Comparison of ENCODE assay signal across 7 cellular contexts in genomic region chr17:48351916-48352332, GRCh38.
DNase-seq lines count a peak whose midpoint lies in the region; TF ChIP-seq lines count a peak whose summit lies in the region.

No MANE protein-coding gene starts in this region.

- no peaks in the 10 kb centered on the region for H3K9me3 ChIP-seq in ascending aorta

- DNase-seq in GM04504 (ENCODE audit: low read depth): peak; percentile 20
- peak; percentile 51 for DNase-seq in M059J (ENCODE audit: low read depth)
- no peak for DNase-seq in ascending aorta (ENCODE audit: low spot score in 2 of 2)
- peak; percentile 57 for DNase-seq in kidney tubule cell (ENCODE audit: low spot score)
- no peak for DNase-seq in NCI-H2107 (lab: John Stamatoyannopoulos, UW)
- DNase-seq in islet precursor cell: no peak
- no peak for DNase-seq in activated naive CD4-positive, alpha-beta T cell treated with Interleukin-2 at 50 U/mL for 16 hours

- no peak overlapping the region for H3K27ac ChIP-seq in ascending aorta

- no peaks in the 10 kb centered on the region for H3K4me1 ChIP-seq in ascending aorta

- peak; percentile 50 to 77 (median 67) for TF ChIP-seq CTCF in ascending aorta (IDR thresholded peaks at IDR 0.05)

- no peaks in the 10 kb centered on the region for H3K36me3 ChIP-seq in ascending aorta

- no peaks in the 10 kb centered on the region for H3K27me3 ChIP-seq in ascending aorta

- no peak overlapping the region for H3K4me3 ChIP-seq in ascending aorta

- intact Hi-C loops in ascending aorta (cut with DNase I): loop anchor here (1.0 to 2.0 kb wide), 3 partner anchors 105 to 267 kb away; partner anchors contain the start of gene HOXB5

Comparison
In these comparisons a context has a peak if more than half of its experiments do, and no peak if none do; other contexts are left out.
1. DNase-seq: peak in GM04504 (single experiment), M059J (single experiment) and kidney tubule cell (single experiment); none in ascending aorta (0 of 2), NCI-H2107 (single experiment), islet precursor cell (single experiment) and activated naive CD4-positive, alpha-beta T cell treated with Interleukin-2 at 50 U/mL for 16 hours (single experiment).